ENCODE assay signal across 1 cellular context in genomic region chr13:97432917-97433726, GRCh38.
A peak's percentile ranks its signal among the peaks of the same experiment; 100 is the strongest.
TF ChIP-seq lines count a peak whose summit lies in the region.

No MANE protein-coding gene starts in this region.

TF ChIP-seq in HCT116, 20 proteins besides CTCF, POLR2A, EP300 and RAD21 (continued from another document):
- no peak for TF ChIP-seq EGR1 (IDR thresholded peaks at IDR 0.05; ENCODE audit: low read depth)
- TF ChIP-seq YY1 (IDR thresholded peaks at IDR 0.05; ENCODE audit: extremely low read depth, insufficient replicate concordance, low read depth, low read length) = peak; percentile 39
- peak; percentile 58 for TF ChIP-seq ELF1 (IDR thresholded peaks at IDR 0.05; ENCODE audit: borderline replicate concordance, low read depth)
- 0 out of 2 replicates have a peak, but pooled peaks have one; percentile 53 for TF ChIP-seq SRF (IDR thresholded peaks at IDR 0.05; ENCODE audit: low read depth)
- no peak for TF ChIP-seq SIN3A (IDR thresholded peaks at IDR 0.05; ENCODE audit: low read depth)
- TF ChIP-seq ZFX (IDR thresholded peaks at IDR 0.05) = no peak
